ENCODE assay signal across 8 cellular contexts in the genomic region with DNA sequence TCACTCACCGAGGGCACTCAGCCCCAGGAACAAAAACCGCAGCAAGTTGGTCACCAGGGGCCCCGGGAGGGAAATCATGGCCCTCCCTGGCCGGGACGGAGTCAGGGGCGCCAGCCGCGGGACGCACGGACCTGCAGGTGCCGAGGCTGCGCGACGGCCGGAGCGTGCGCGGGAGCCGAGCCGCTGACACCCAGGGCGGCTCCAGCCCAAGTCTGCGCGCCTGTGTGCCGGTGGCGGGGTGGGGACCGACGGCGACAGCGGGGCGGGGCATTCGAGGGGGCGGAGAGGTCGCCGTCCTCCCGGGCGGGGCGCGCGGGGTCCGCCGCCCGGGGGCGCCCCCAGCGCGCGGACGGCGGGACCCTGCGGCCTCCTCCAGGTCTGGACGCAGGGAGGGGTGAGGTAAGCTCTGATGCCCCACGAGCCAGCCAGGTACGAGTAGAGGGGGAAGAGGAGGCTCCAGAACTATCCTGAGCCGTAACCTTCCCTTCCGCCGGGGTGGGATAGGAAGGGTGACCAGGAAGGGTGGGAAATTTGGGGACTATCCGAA. TPM values are rescaled to one million over a fixed set of nuclear protein-coding genes. Genes with fewer than 3 reads are reported as not detected.
DNase-seq lines count a peak whose midpoint lies in the region; ATAC-seq and TF ChIP-seq lines count a peak whose summit lies in the region.

Gene ESAM (minus strand): TSS at position 214 of the 547 bp plus-strand sequence. CDS start 136 bp downstream, at position 78.

- DNase-seq in A673 (ENCODE audit: low spot score) (no peak), T-helper 2 cell (peak; percentile 45 to 74 (median 49)), T47D (ENCODE audit: low read depth in 1 of 2, low spot score in 1 of 2) (peak; percentile 80 to 95), left colon (peak in 1 of 2 donors; percentile 84), NK-92 (lab: John Stamatoyannopoulos, UW; ENCODE audit: unreplicated experiment) (no peak)
- DNase-seq in stimulated activated CD4-positive, alpha-beta T cell treated with anti-CD3 and anti-CD28 coated beads, Interleukin-4, amount 100 ng/mL, for 4 hours = peak; percentile 56 to 68

- no peak within 1 kb of the TSS for H3K27ac ChIP-seq in A673 (ENCODE audit: low read depth, low read length, poor library complexity, severe bottlenecking)

- H3K4me3 ChIP-seq in A673 (ENCODE audit: low read depth, low read length, poor library complexity, severe bottlenecking) = peak within 1 kb of the TSS; percentile 44

- H3K4me1 ChIP-seq in A673 (ENCODE audit: insufficient read depth, low read length, poor library complexity, severe bottlenecking) = peaks cover 10% of the 10 kb centered on the region

- ATAC-seq in GM19023 (IDR thresholded peaks at IDR 0.05; ENCODE audit: unreplicated experiment) = peak; percentile 59
- ATAC-seq in HG03175 (IDR thresholded peaks at IDR 0.05; ENCODE audit: unreplicated experiment) = peak; percentile 55
- ATAC-seq in left colon = peak; percentile 69

- BruUV-seq in A673 (replicated peaks; lab: Mats Ljungman, UMichigan) = no TSS peak

- intact Hi-C loops in A673 (cut with micrococcal nuclease; ENCODE audit: unreplicated experiment) = loop anchor here (2.0 to 10.0 kb wide), 2 partner anchors 75 to 347 kb away; no protein-coding TSS in a partner anchor
- intact Hi-C loops in left colon (cut with DNase I, micrococcal nuclease) = loop anchor here (2.0 to 10.0 kb wide), 3 partner anchors 73 to 91 kb away; partner anchors contain the start of genes SIAE (in 1 of the 2) and SPA17 (in 1 of the 2)

- peaks cover 12% of the 10 kb centered on the region for H3K36me3 ChIP-seq in A673 (ENCODE audit: insufficient read depth, low read length, poor library complexity, severe bottlenecking)

- in situ Hi-C loops in T47D (cut with HindIII; ENCODE audit: low pct_unique_long_range_greater_than_20kb, low sequenced_read_pairs) = no loop called here

- TF ChIP-seq CTCF in A673 (conservative IDR thresholded peaks at IDR 0.05; ENCODE audit: low read depth, low read length) = no peak

- POLR2A ChIA-PET in A673 (lab: Charles Lee; ENCODE audit: low non-redundant PET) = no interaction called here

- H3K9me3 ChIP-seq in A673 (ENCODE audit: low read depth, low read length, poor library complexity, severe bottlenecking) = no peaks in the 10 kb centered on the region

- CTCF ChIA-PET in A673 (lab: Charles Lee) = interaction anchor here (0.6 to 2.4 kb wide), 6 partner anchors 9 to 93 kb away, joined by 3 to 21 read pairs (median 6); partner anchors contain the start of genes SIAE and SPA17

- H3K27me3 ChIP-seq in A673 (replicated peaks; ENCODE audit: insufficient read depth, low read depth, low read length, poor library complexity) = no peaks in the 10 kb centered on the region

RNA-seq across cellular contexts. Expression of gene ESAM, which starts in this region (rescaled TPM):
- total RNA-seq in A673 (2021) (1.2 and 1.5 TPM in 2 replicates), left colon (1 to 10 TPM; 8.6 to 9.6 TPM)

Comparison
In these comparisons a context has a peak if more than half of its experiments do, and no peak if none do; other contexts are left out.
1. DNase-seq: peak in T-helper 2 cell (5 of 5), T47D (2 of 2) and stimulated activated CD4-positive, alpha-beta T cell treated with anti-CD3 and anti-CD28 coated beads, Interleukin-4, amount 100 ng/mL, for 4 hours (2 of 2); none in A673 (single experiment) and NK-92 (single experiment).
2. Peak in every context shown above with its lines, with median percentiles within 50 percentile points of each other: ATAC-seq.